13 cellular contexts compared by ENCODE assay signal in the genomic region with DNA sequence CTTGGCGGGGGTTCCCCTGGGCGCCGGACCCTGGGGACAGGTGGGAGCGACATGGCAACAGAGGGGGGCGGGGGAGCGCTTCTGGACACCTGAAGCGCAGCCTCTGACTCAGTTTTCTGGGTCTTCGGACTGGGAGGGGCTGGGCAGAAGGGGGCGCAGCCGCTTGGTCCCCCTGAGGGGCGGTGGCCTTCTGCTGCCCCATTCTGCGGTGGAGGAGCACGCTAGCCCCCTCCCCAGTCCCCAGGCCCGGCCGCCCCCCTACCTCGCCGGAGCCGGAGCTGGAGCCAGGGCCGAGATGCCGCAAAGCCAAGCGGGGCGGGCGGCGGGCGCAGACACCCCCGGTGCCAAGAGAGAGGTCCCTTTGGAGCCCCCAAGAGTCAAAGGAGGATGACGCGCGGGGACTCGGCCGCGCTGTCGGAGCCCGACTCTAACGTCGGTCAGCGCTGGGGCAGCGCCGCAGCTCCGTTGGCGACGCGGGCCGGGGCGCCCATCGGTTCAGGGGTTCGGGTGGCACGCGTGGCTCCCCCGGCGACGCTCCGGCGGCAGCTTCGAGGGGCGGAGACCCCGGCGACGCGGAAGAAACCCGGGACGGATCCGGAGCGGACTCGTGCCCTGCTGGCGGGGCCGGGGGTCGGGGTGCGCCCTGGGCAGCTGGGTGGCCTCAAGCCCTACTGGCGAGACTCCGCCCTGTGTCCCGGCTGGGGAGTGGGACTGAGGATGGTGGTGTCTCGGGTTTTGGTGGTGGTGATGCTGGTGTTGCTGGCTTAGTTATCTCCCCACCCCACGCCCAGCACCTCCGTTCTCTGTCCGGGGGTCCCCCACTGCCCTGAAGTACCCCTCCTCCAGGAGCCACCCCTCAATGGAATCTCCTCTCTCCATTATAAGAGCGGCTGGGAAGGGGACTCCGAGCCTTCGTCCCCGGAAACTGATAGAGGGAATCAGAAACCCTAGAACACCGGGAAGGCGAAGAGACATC. TPM values are rescaled to one million over a fixed set of nuclear protein-coding genes. Genes with fewer than 3 reads are reported as not detected.
A peak's percentile ranks its signal among the peaks of the same experiment; 100 is the strongest.
DNase-seq lines count a peak whose midpoint lies in the region; ATAC-seq, FAIRE-seq and TF ChIP-seq lines count a peak whose summit lies in the region.
"Had no signal": no experiment of that assay in that cellular context is flagged by ENCODE, and none has a peak within 500 bp of the region (broad histone marks: within the 10 kb centered on the region; RNA-seq: fewer than 3 reads in every experiment).

A gene (minus strand): TSS at position 514 of the 976 bp plus-strand sequence. CDS start 5,486 bp downstream, outside the sequence.

- H3K27me3 ChIP-seq in breast epithelium (peaks cover 5 to 63% of the 10 kb centered on the region in 2 donors), keratinocyte (ENCODE audit: control insufficient read depth, extremely low read depth, insufficient read depth, low read length) (peaks cover 52% of the 10 kb centered on the region), gastrocnemius medialis (peaks cover 57 to 75% (median 69%) of the 10 kb centered on the region in 3 donors)

- peak within 1 kb of the TSS; percentile 27 for H3K4me2 ChIP-seq in keratinocyte (ENCODE audit: control insufficient read depth, extremely low read depth, insufficient read depth, low read depth, low read length)

- no peak for FAIRE-seq in keratinocyte (lab: Jason Lieb, UNC)

- no peaks in the 10 kb centered on the region for H3K9me1 ChIP-seq in keratinocyte (ENCODE audit: control insufficient read depth, extremely low read depth, insufficient read depth, low read length)

- dilution Hi-C loops in keratinocyte (cut with MboI; ENCODE audit: extremely low pct_ligation_motif_present, low sequenced_read_pairs) = no loop called here

- H3K4me1 Mint-ChIP-seq in MCF 10A (ENCODE audit: insufficient read depth, unreplicated experiment) (peaks cover 12% of the 10 kb centered on the region), activated B cell treated with CpG ODN at 0.5 μM for 24 hours (peaks cover 13% of the 10 kb centered on the region)

- ATAC-seq in activated B cell treated with CpG ODN at 0.5 μM for 24 hours (ENCODE audit: low read depth) (peak; percentile 26), gastrocnemius medialis (no peak)

- no peaks in the 10 kb centered on the region for H3K9me3 ChIP-seq in breast epithelium
- no peaks in the 10 kb centered on the region for H3K9me3 ChIP-seq in keratinocyte (ENCODE audit: control insufficient read depth, low read depth, low read length)
- H3K9me3 ChIP-seq in gastrocnemius medialis = no peaks in the 10 kb centered on the region
- H3K9me3 ChIP-seq: thoracic aorta had no signal

- no peak for TF ChIP-seq CTCF in MCF 10A (IDR thresholded peaks at IDR 0.05; ENCODE audit: unreplicated experiment)
- TF ChIP-seq CTCF in breast epithelium (IDR thresholded peaks at IDR 0.05) = no peak
- TF ChIP-seq CTCF in activated B cell treated with CpG ODN at 0.5 μM for 24 hours (IDR thresholded peaks at IDR 0.05) = no peak
- TF ChIP-seq CTCF in keratinocyte (optimal IDR thresholded peaks at IDR 0.05 in 1 of 3, IDR thresholded peaks at IDR 0.05 in 1 of 3, conservative IDR thresholded peaks at IDR 0.05 in 1 of 3; ENCODE audit: extremely low read depth in 1 of 3, insufficient read depth in 2 of 3, low read length in 3 of 3) = no peak
- TF ChIP-seq CTCF in gastrocnemius medialis (IDR thresholded peaks at IDR 0.05 in 4 of 5, conservative IDR thresholded peaks at IDR 0.05 in 1 of 5) = no peak

- CTCF ChIA-PET in MCF 10A (lab: Yijun Ruan, JAX) = no interaction called here
- CTCF ChIA-PET in activated B cell treated with CpG ODN at 0.5 μM for 24 hours (lab: Charles Lee) = no interaction called here

- intact Hi-C loops in MCF 10A (cut with micrococcal nuclease) (no loop called here), breast epithelium (cut with DNase I; ENCODE audit: low total_unique reads) (no loop called here), activated B cell treated with CpG ODN at 0.5 μM for 24 hours (cut with micrococcal nuclease) (no loop called here), posterior cingulate gyrus (cut with DNase I) (no loop called here), gastrocnemius medialis (cut with DNase I; ENCODE audit: low total_unique reads) (no loop called here)

- H4K20me1 ChIP-seq in keratinocyte (ENCODE audit: control insufficient read depth, extremely low read depth, insufficient read depth, low read length) = no peaks in the 10 kb centered on the region

- H3K9ac ChIP-seq in keratinocyte (ENCODE audit: control insufficient read depth, extremely low read depth, insufficient read depth, low read length) = no peak within 1 kb of the TSS

- TF ChIP-seq POLR2A in breast epithelium (IDR thresholded peaks at IDR 0.05) (no peak), gastrocnemius medialis (IDR thresholded peaks at IDR 0.05) (no peak)

- WGBS in urinary bladder = 2% methylated on average over 82 of the region's 82 CpGs

- H2AFZ ChIP-seq in keratinocyte (ENCODE audit: control insufficient read depth, low read length) = no peak within 1 kb of the TSS

- BruUV-seq in MCF 10A (replicated peaks; lab: Mats Ljungman, UMichigan) = no TSS peak

- H3K27ac ChIP-seq in breast epithelium = no peak within 1 kb of the TSS
- H3K27ac ChIP-seq in keratinocyte (ENCODE audit: control insufficient read depth, insufficient read depth, low read length) = no peak within 1 kb of the TSS
- no peak within 1 kb of the TSS for H3K27ac ChIP-seq in urinary bladder (ENCODE audit: low read depth)
- no peak within 1 kb of the TSS for H3K27ac ChIP-seq in gastrocnemius medialis
- H3K27ac ChIP-seq: C4-2B, thoracic aorta had no signal

- no peaks in the 10 kb centered on the region for H3K79me2 ChIP-seq in keratinocyte (ENCODE audit: control insufficient read depth, insufficient read depth, low read length)

- H3K9me3 Mint-ChIP-seq in MCF 10A (ENCODE audit: unreplicated experiment) (no peaks in the 10 kb centered on the region), activated B cell treated with CpG ODN at 0.5 μM for 24 hours (no peaks in the 10 kb centered on the region)

- POLR2A ChIA-PET in MCF 10A (lab: Yijun Ruan, JAX) = no interaction called here
- POLR2A ChIA-PET in activated B cell treated with CpG ODN at 0.5 μM for 24 hours (lab: Charles Lee) = interaction anchor here (0.5 to 1.2 kb wide), 2 partner anchors 38 to 95 kb away, joined by 3 to 4 read pairs; a partner anchor contains a TSS

- in situ Hi-C loops in gastrocnemius medialis (cut with MboI; ENCODE audit: low sequenced_read_pairs in 4 of 4) = no loop called here

- H3K4me1 ChIP-seq in breast epithelium (peaks cover 0 to 8% of the 10 kb centered on the region in 2 donors), keratinocyte (ENCODE audit: control insufficient read depth, extremely low read depth, insufficient read depth, low read length) (no peaks in the 10 kb centered on the region), urinary bladder (ENCODE audit: insufficient read depth) (no peaks in the 10 kb centered on the region), gastrocnemius medialis (peaks cover 0 to 3% of the 10 kb centered on the region in 2 donors)

- no peaks in the 10 kb centered on the region for H3K36me3 Mint-ChIP-seq in MCF 10A (ENCODE audit: insufficient read depth, unreplicated experiment)
- no peaks in the 10 kb centered on the region for H3K36me3 Mint-ChIP-seq in activated B cell treated with CpG ODN at 0.5 μM for 24 hours (ENCODE audit: low read depth)

- no peak within 1 kb of the TSS for H3K27ac Mint-ChIP-seq in MCF 10A (ENCODE audit: low read depth, unreplicated experiment)
- H3K27ac Mint-ChIP-seq in activated B cell treated with CpG ODN at 0.5 μM for 24 hours = no peak within 1 kb of the TSS

- DNase-seq in MCF 10A (ENCODE audit: unreplicated experiment) (no peak), breast epithelium (ENCODE audit: low spot score in 2 of 2) (no peak), activated B cell treated with CpG ODN at 0.5 μM for 24 hours (no peak), keratinocyte (ENCODE audit: low read depth, low spot score) (no peak), HCEC 1CT (no peak), posterior cingulate gyrus (no peak), gastrocnemius medialis (no peak)
- DNase-seq: NCI-H226 had no signal

- H3K27me3 Mint-ChIP-seq in MCF 10A (ENCODE audit: insufficient read depth, unreplicated experiment) = peaks cover 27% of the 10 kb centered on the region
- H3K27me3 Mint-ChIP-seq in activated B cell treated with CpG ODN at 0.5 μM for 24 hours = peaks cover 57% of the 10 kb centered on the region

- peak within 1 kb of the TSS in 1 of 3 donors; percentile 52 for H3K4me3 ChIP-seq in breast epithelium
- H3K4me3 ChIP-seq in keratinocyte (ENCODE audit: control insufficient read depth in 2 of 3, extremely low read depth in 1 of 3, insufficient read depth in 2 of 3, low read depth in 1 of 3, low read length in 3 of 3) = no peak within 1 kb of the TSS
- peak within 1 kb of the TSS; percentile 9 for H3K4me3 ChIP-seq in urinary bladder (ENCODE audit: low read depth, low read length)
- H3K4me3 ChIP-seq in gastrocnemius medialis = no peak within 1 kb of the TSS
- H3K4me3 ChIP-seq: thoracic aorta had no signal

- peak within 1 kb of the TSS; percentile 46 for H3K4me3 Mint-ChIP-seq in MCF 10A (ENCODE audit: unreplicated experiment)
- H3K4me3 Mint-ChIP-seq in activated B cell treated with CpG ODN at 0.5 μM for 24 hours = peak within 1 kb of the TSS; percentile 42

- H3K36me3 ChIP-seq in breast epithelium = no peaks in the 10 kb centered on the region
- H3K36me3 ChIP-seq in keratinocyte (ENCODE audit: control insufficient read depth in 2 of 2, extremely low read depth in 1 of 2, insufficient read depth in 2 of 2, low read length in 2 of 2) = no peaks in the 10 kb centered on the region
- H3K36me3 ChIP-seq in urinary bladder (ENCODE audit: insufficient read depth) = no peaks in the 10 kb centered on the region
- no peaks in the 10 kb centered on the region for H3K36me3 ChIP-seq in gastrocnemius medialis
- H3K36me3 ChIP-seq: thoracic aorta had no signal

RNA-seq across cellular contexts. Expression of the gene that starts here (rescaled TPM):
- total RNA-seq in MCF 10A (2022) (not detected in 2 replicates), breast epithelium (not detected), activated B cell treated with CpG ODN at 0.5 μM for 24 hours (not detected in 2 replicates), urinary bladder (not detected), gastrocnemius medialis (not detected)
- polyA plus RNA-seq in keratinocyte (not detected in 3 replicates), urinary bladder (not detected)
- polyA plus RNA-seq in keratinocyte (2011; ENCODE audit: low read depth) = not detected
- not detected in 2 replicates for polyA plus RNA-seq in keratinocyte (2011; cell fraction: cytosol; rRNA removed)
- polyA plus RNA-seq in keratinocyte (2011; cell fraction: nucleus; rRNA removed) = not detected in 2 replicates
- polyA plus RNA-seq in keratinocyte (2012; ENCODE audit: low replicate concordance) = not detected in 2 replicates
- polyA minus RNA-seq in keratinocyte = not detected in 3 replicates
- not detected for polyA minus RNA-seq in keratinocyte (2011; cell fraction: cytosol; rRNA and poly(A)+ RNA removed)
- not detected in 2 replicates for polyA minus RNA-seq in keratinocyte (2011; cell fraction: nucleus; rRNA and poly(A)+ RNA removed)
- total RNA-seq: lower leg skin, renal cortical epithelial cell, thoracic aorta had no signal

Comparison
In these comparisons a context has a peak if more than half of its experiments do, and no peak if none do; other contexts are left out.
1. Peak in ATAC-seq in activated B cell treated with CpG ODN at 0.5 μM for 24 hours; RNA of the gene not detected or under 1 TPM.